In the genomic region with DNA sequence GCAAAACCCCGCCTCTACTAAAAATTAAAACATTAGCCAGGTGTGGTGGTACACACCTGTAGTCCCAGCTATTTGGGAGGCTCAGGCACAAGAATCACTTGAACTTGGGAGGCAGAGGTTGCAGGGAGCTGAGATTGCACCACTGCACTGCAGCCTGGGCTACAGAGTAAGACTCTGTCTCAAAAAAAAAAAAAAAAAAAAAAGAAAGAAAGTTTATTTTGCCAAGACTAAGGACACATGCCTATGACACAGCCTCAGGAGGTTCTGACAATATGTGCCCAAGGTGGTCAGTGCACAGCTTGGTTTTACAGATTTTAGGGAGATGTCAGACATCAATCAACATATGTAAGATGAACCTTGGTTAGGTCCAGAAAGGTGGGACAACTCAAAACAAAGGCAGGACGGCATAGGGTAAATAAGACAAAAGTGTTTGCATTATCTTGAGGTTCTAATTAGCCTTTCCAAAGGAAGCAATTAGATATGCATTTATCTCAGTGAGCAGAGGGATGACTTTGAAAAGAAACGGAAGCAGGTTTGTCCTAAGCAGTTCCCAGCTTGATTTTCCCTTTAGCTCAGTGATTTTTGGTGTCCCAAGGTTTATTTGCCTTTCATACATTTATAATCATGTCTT, we compare ENCODE assay signal across 24 cellular contexts. TPM values are rescaled to one million over a fixed set of nuclear protein-coding genes. Genes with fewer than 3 reads are reported as not detected.
A peak's percentile ranks its signal among the peaks of the same experiment; 100 is the strongest.
DNase-seq lines count a peak whose midpoint lies in the region; ATAC-seq and TF ChIP-seq lines count a peak whose summit lies in the region.
"Had no signal": no experiment of that assay in that cellular context is flagged by ENCODE, and none has a peak within 500 bp of the region (broad histone marks: within the 10 kb centered on the region; RNA-seq: fewer than 3 reads in every experiment).

No MANE protein-coding gene starts in this region.

- WGBS in HUES64, result 36% methylated on average over 3 of the region's 3 CpGs

- no TSS peak for BruUV-seq in Calu3 (replicated peaks; lab: Mats Ljungman, UMichigan)

- H3K9ac ChIP-seq in HUES64 (ENCODE audit: low read depth, low read length), result no peak overlapping the region
- H3K9ac ChIP-seq: SK-N-SH had no signal

- no peak for TF ChIP-seq CTCF in Calu3 (IDR thresholded peaks at IDR 0.05; ENCODE audit: unreplicated experiment)
- TF ChIP-seq CTCF in nephron (IDR thresholded peaks at IDR 0.05; ENCODE audit: unreplicated experiment in 3 of 3), result no peak
- TF ChIP-seq CTCF in CD4-positive, alpha-beta T cell (IDR thresholded peaks at IDR 0.05), result no peak

- H3K4me3 Mint-ChIP-seq in Calu3 (ENCODE audit: low read depth, unreplicated experiment) (no peak overlapping the region), nephron (no peak overlapping the region)
- H3K4me3 Mint-ChIP-seq in naive thymus-derived CD8-positive, alpha-beta T cell, result no peak overlapping the region
- H3K4me3 Mint-ChIP-seq in CD4-positive, alpha-beta T cell, result no peak overlapping the region
- H3K4me3 Mint-ChIP-seq: CD14-positive monocyte had no signal

- H3K36me3 Mint-ChIP-seq in Calu3 (ENCODE audit: insufficient read depth, unreplicated experiment) (no peaks in the 10 kb centered on the region), nephron (ENCODE audit: low read depth) (no peaks in the 10 kb centered on the region)
- H3K36me3 Mint-ChIP-seq in naive thymus-derived CD8-positive, alpha-beta T cell, result no peaks in the 10 kb centered on the region
- no peaks in the 10 kb centered on the region for H3K36me3 Mint-ChIP-seq in CD4-positive, alpha-beta T cell (ENCODE audit: low read depth)
- H3K36me3 Mint-ChIP-seq: CD14-positive monocyte had no signal

- H3K36me3 ChIP-seq in HUES64 (ENCODE audit: insufficient read depth, low read length), result no peaks in the 10 kb centered on the region
- H3K36me3 ChIP-seq: BE2C had no signal

- CTCF ChIA-PET in Calu3 (lab: Charles Lee), result no interaction called here
- CTCF ChIA-PET in CD4-positive, alpha-beta T cell (lab: Charles Lee), result no interaction called here

- H3K27me3 ChIP-seq in HUES64 (ENCODE audit: insufficient read depth, low read length), result no peaks in the 10 kb centered on the region
- no peaks in the 10 kb centered on the region for H3K27me3 ChIP-seq in CD4-positive, alpha-beta T cell (ENCODE audit: control insufficient read depth, insufficient read depth, low read length)
- H3K27me3 ChIP-seq: BE2C had no signal

- H3K4me3 ChIP-seq in HUES64 (ENCODE audit: low read length), result no peak overlapping the region

- H3K27ac Mint-ChIP-seq in Calu3 (ENCODE audit: unreplicated experiment), result peak overlapping the region; percentile 28
- H3K27ac Mint-ChIP-seq in nephron, result peak overlapping the region in 2 of 3 experiments; percentile 85 to 86
- no peak overlapping the region for H3K27ac Mint-ChIP-seq in naive thymus-derived CD8-positive, alpha-beta T cell
- no peak overlapping the region for H3K27ac Mint-ChIP-seq in CD4-positive, alpha-beta T cell
- H3K27ac Mint-ChIP-seq: CD14-positive monocyte had no signal

- H3K27me3 Mint-ChIP-seq in Calu3 (ENCODE audit: unreplicated experiment), result no peaks in the 10 kb centered on the region
- peaks cover 4% of the 10 kb centered on the region for H3K27me3 Mint-ChIP-seq in nephron (ENCODE audit: low read depth)
- H3K27me3 Mint-ChIP-seq in naive thymus-derived CD8-positive, alpha-beta T cell, result peaks cover 0 to 5% (median 0%) of the 10 kb centered on the region in 5 donors
- H3K27me3 Mint-ChIP-seq in CD4-positive, alpha-beta T cell, result no peaks in the 10 kb centered on the region

- H3K4me1 ChIP-seq in HUES64 (ENCODE audit: insufficient read depth, low read length), result peaks cover 20% of the 10 kb centered on the region
- H3K4me1 ChIP-seq: BE2C had no signal

- H3K4me1 Mint-ChIP-seq in Calu3 (ENCODE audit: low read depth, unreplicated experiment), result peaks cover 45% of the 10 kb centered on the region
- no peaks in the 10 kb centered on the region for H3K4me1 Mint-ChIP-seq in nephron
- peaks cover 0 to 11% (median 1%) of the 10 kb centered on the region in 4 donors for H3K4me1 Mint-ChIP-seq in naive thymus-derived CD8-positive, alpha-beta T cell
- no peaks in the 10 kb centered on the region for H3K4me1 Mint-ChIP-seq in CD4-positive, alpha-beta T cell (ENCODE audit: low read depth)

- H3K27ac ChIP-seq in HUES64 (ENCODE audit: low read depth, low read length) (peak overlapping the region; percentile 53; the same call in 1 of the 2 replicates), epithelial cell of prostate (peak overlapping the region; percentile 46)
- no peak overlapping the region for H3K27ac ChIP-seq in CD4-positive, alpha-beta T cell (ENCODE audit: low read depth, low read length)

- no peak for DNase-seq in Calu3
- DNase-seq in epithelial cell of prostate (ENCODE audit: low read depth, low spot score), result no peak
- DNase-seq in hippocampal formation (lab: John Stamatoyannopoulos, UW), result no peak
- DNase-seq in naive thymus-derived CD8-positive, alpha-beta T cell, result no peak
- no peak for DNase-seq in CD4-positive, alpha-beta T cell
- DNase-seq in stimulated activated CD4-positive, alpha-beta T cell treated with anti-CD3 and anti-CD28 coated beads, Interleukin-2, amount 100 ng/mL, for 48 hours, result no peak
- DNase-seq: 8988T, ACHN, BE2C, DMS153, DND-41, H7, Karpas-422, NCI-H1092, NCI-H1436, NCI-H187, NCI-H2081 treated with DMSO at 0.1 percent for 48 hours, NCI-H2171, NCI-H226, NCI-H774, SK-N-SH had no signal

- H3K9me3 Mint-ChIP-seq in Calu3 (ENCODE audit: low read depth, unreplicated experiment), result no peaks in the 10 kb centered on the region
- H3K9me3 Mint-ChIP-seq in nephron, result no peaks in the 10 kb centered on the region
- H3K9me3 Mint-ChIP-seq in naive thymus-derived CD8-positive, alpha-beta T cell, result no peaks in the 10 kb centered on the region
- H3K9me3 Mint-ChIP-seq in CD4-positive, alpha-beta T cell, result no peaks in the 10 kb centered on the region

- intact Hi-C loops in Calu3 (cut with micrococcal nuclease; ENCODE audit: unreplicated experiment), result no loop called here
- intact Hi-C loops in CD4-positive, alpha-beta T cell (cut with DNase I, micrococcal nuclease), result no loop called here

- no peak for ATAC-seq in naive thymus-derived CD8-positive, alpha-beta T cell
- no peak for ATAC-seq in CD4-positive, alpha-beta T cell (ENCODE audit: poor library complexity)

- no peaks in the 10 kb centered on the region for H3K9me3 ChIP-seq in HUES64 (ENCODE audit: insufficient read depth, low read depth, low read length)
- no peaks in the 10 kb centered on the region for H3K9me3 ChIP-seq in CD4-positive, alpha-beta T cell (ENCODE audit: control insufficient read depth, low read length)
- H3K9me3 ChIP-seq: BE2C, SK-N-SH had no signal

- POLR2A ChIA-PET in naive thymus-derived CD8-positive, alpha-beta T cell (lab: Charles Lee), result no interaction called here
- POLR2A ChIA-PET in CD4-positive, alpha-beta T cell (lab: Charles Lee), result no interaction called here

RNA-seq across cellular contexts. Expression of a gene that starts 20.7 kb away (rescaled TPM):
- 8.0 and 10.4 TPM in 2 replicates for total RNA-seq in Calu3 (2022)
- 2.4 TPM for polyA plus RNA-seq in HUES64 (2013, experiment 1 of 2)
- polyA plus RNA-seq in HUES64 (2013, experiment 2 of 2), result 3.0 TPM
- total RNA-seq in naive thymus-derived CD8-positive, alpha-beta T cell, result 10 to 100 TPM; 35.1 to 37.7 TPM
- 10 to 100 TPM in 2 of 3 donors, 1 to 10 TPM in 1; 6.1 to 17.5 (median 12.3) TPM for polyA plus RNA-seq in naive thymus-derived CD8-positive, alpha-beta T cell
- 10 to 100 TPM; 94.5 to 94.8 TPM for total RNA-seq in CD4-positive, alpha-beta T cell

Comparison
In these comparisons a context has a peak if more than half of its experiments do, and no peak if none do; other contexts are left out.
1. H3K27ac Mint-ChIP-seq: peak in Calu3 (single experiment) and nephron (2 of 3); none in naive thymus-derived CD8-positive, alpha-beta T cell (0 of 10) and CD4-positive, alpha-beta T cell (single experiment).